ENCODE assay signal across 25 cellular contexts in genomic region chr7:33809218-33809617, GRCh38.
DNase-seq lines count a peak whose midpoint lies in the region; ATAC-seq and TF ChIP-seq lines count a peak whose summit lies in the region.
"Had no signal": no experiment of that assay in that cellular context is flagged by ENCODE, and none has a peak within 500 bp of the region (broad histone marks: within the 10 kb centered on the region; RNA-seq: fewer than 3 reads in every experiment).

No MANE protein-coding gene starts in this region.

- H3K9me3 Mint-ChIP-seq in HFFc6 (no peaks in the 10 kb centered on the region; the same call in 1 of the 2 replicates), nephron progenitor cell (peaks cover 4% of the 10 kb centered on the region)

- no peaks in the 10 kb centered on the region for H3K4me1 ChIP-seq in prostate gland (replicated peaks)

- no peak overlapping the region for H3K27ac ChIP-seq in prostate gland
- H3K27ac ChIP-seq: BLaER1 treated with 17β-estradiol and CSF1 and Interleukin-3, amounts not matched to agents 10 nM and 100 nM; esophagus squamous epithelium; neutrophil had no signal

- H3K27ac Mint-ChIP-seq in HFFc6 (peak overlapping the region; percentile 73), nephron progenitor cell (no peak overlapping the region)
- H3K27ac Mint-ChIP-seq: immature natural killer cell; stimulated activated naive B cell treated with anti-CD40 and anti-IgM and Interleukin-4, amounts not matched to agents 10 μg/mL and 1 μg/mL and 100 μg/mL, for 72 hours had no signal

- H3K36me3 Mint-ChIP-seq in HFFc6 (ENCODE audit: low read depth) (no peaks in the 10 kb centered on the region), nephron progenitor cell (ENCODE audit: low read depth) (no peaks in the 10 kb centered on the region)
- H3K36me3 Mint-ChIP-seq: stimulated activated naive B cell treated with anti-CD40 and anti-IgM and Interleukin-4, amounts not matched to agents 10 μg/mL and 1 μg/mL and 100 μg/mL, for 72 hours had no signal

- H3K4me3 Mint-ChIP-seq in HFFc6: no peak overlapping the region
- H3K4me3 Mint-ChIP-seq in nephron progenitor cell: peak overlapping the region; percentile 20
- H3K4me3 Mint-ChIP-seq: immature natural killer cell; stimulated activated naive B cell treated with anti-CD40 and anti-IgM and Interleukin-4, amounts not matched to agents 10 μg/mL and 1 μg/mL and 100 μg/mL, for 72 hours had no signal

- WGBS in prostate gland: 66% methylated on average over 3 of the region's 3 CpGs

- no peak for TF ChIP-seq CTCF in HFFc6 (IDR thresholded peaks at IDR 0.05)
- no peak for TF ChIP-seq CTCF in fibroblast of mammary gland (conservative IDR thresholded peaks at IDR 0.05; ENCODE audit: control insufficient read depth, insufficient read depth, low read depth, low read length)
- TF ChIP-seq CTCF in nephron progenitor cell (IDR thresholded peaks at IDR 0.05): no peak
- TF ChIP-seq CTCF in prostate gland (IDR thresholded peaks at IDR 0.05): no peak

- H3K4me3 ChIP-seq in fibroblast of mammary gland (ENCODE audit: control insufficient read depth, low read depth, low read length) (no peak overlapping the region), prostate gland (no peak overlapping the region)
- H3K4me3 ChIP-seq: BLaER1 treated with 17β-estradiol and CSF1 and Interleukin-3, amounts not matched to agents 10 nM and 100 nM; esophagus squamous epithelium; SJSA1 had no signal

- intact Hi-C loops in prostate gland (cut with DNase I): no loop called here

- TF ChIP-seq POLR2A in prostate gland (IDR thresholded peaks at IDR 0.05): no peak

- DNase-seq in HFFc6: no peak
- peak; percentile 18 for DNase-seq in fibroblast of mammary gland (ENCODE audit: low read depth)
- no peak for DNase-seq in nephron progenitor cell
- no peak for DNase-seq in stimulated activated CD8-positive, alpha-beta memory T cell treated with anti-CD3 and anti-CD28 coated beads, Interleukin-4, amount 100 ng/mL, for 48 hours
- no peak for DNase-seq in prostate gland (ENCODE audit: low spot score)
- DNase-seq: activated CD4-positive, alpha-beta T cell treated with anti-CD3 and anti-CD28 coated beads, Interleukin-2, amount 50 U/mL, for 48 hours; activated CD4-positive, CD25-positive, alpha-beta regulatory T cell; activated gamma-delta T cell treated with Interleukin-2 at 50 U/mL for 16 hours; activated T-cell treated with anti-CD3 and anti-CD28 coated beads, Interleukin-2, amount 50 U/mL, for 48 hours; central memory CD4-positive, alpha-beta T cell; esophagus squamous epithelium; immature natural killer cell; NCI-H1694; NCI-H446 treated with DMSO at 0.1 percent for 48 hours; NCI-H774; stimulated activated naive B cell treated with anti-CD40 and anti-IgM and Interleukin-4, amounts not matched to agents 10 μg/mL and 1 μg/mL and 100 μg/mL, for 72 hours; T-helper 1 cell had no signal

- no peaks in the 10 kb centered on the region for H3K27me3 ChIP-seq in prostate gland (replicated peaks; ENCODE audit: insufficient read depth)
- H3K27me3 ChIP-seq: BLaER1 treated with 17β-estradiol and CSF1 and Interleukin-3, amounts not matched to agents 10 nM and 100 nM; esophagus squamous epithelium; neutrophil; SJSA1 had no signal

- H3K9me3 ChIP-seq in prostate gland: no peaks in the 10 kb centered on the region
- H3K9me3 ChIP-seq: esophagus squamous epithelium, neutrophil, SJSA1 had no signal

- H3K4me1 Mint-ChIP-seq in HFFc6 (ENCODE audit: low read depth): peaks cover 38% of the 10 kb centered on the region
- peaks cover 44% of the 10 kb centered on the region for H3K4me1 Mint-ChIP-seq in nephron progenitor cell
- H3K4me1 Mint-ChIP-seq: stimulated activated naive B cell treated with anti-CD40 and anti-IgM and Interleukin-4, amounts not matched to agents 10 μg/mL and 1 μg/mL and 100 μg/mL, for 72 hours had no signal

- peak; percentile 65 for ATAC-seq in SK-N-SH treated with all-trans-retinoic acid at 6 μM for 48 hours
- ATAC-seq in GM19328 (IDR thresholded peaks at IDR 0.05; ENCODE audit: unreplicated experiment): no peak
- ATAC-seq in GM18861 (IDR thresholded peaks at IDR 0.05; ENCODE audit: unreplicated experiment): no peak
- ATAC-seq: HCT116; left lobe of liver; stimulated activated naive B cell treated with anti-CD40 and anti-IgM and Interleukin-4, amounts not matched to agents 10 μg/mL and 1 μg/mL and 100 μg/mL, for 72 hours had no signal

- H3K27me3 Mint-ChIP-seq in HFFc6 (ENCODE audit: insufficient read depth) (no peaks in the 10 kb centered on the region), nephron progenitor cell (ENCODE audit: low read depth, poor library complexity) (no peaks in the 10 kb centered on the region)
- H3K27me3 Mint-ChIP-seq: stimulated activated naive B cell treated with anti-CD40 and anti-IgM and Interleukin-4, amounts not matched to agents 10 μg/mL and 1 μg/mL and 100 μg/mL, for 72 hours had no signal

- H3K36me3 ChIP-seq in prostate gland: no peaks in the 10 kb centered on the region
- H3K36me3 ChIP-seq: BLaER1 treated with 17β-estradiol and CSF1 and Interleukin-3, amounts not matched to agents 10 nM and 100 nM; esophagus squamous epithelium; neutrophil; SJSA1 had no signal

TF ChIP-seq in SK-N-SH treated with all-trans-retinoic acid at 6 μM for 48 hours, 23 proteins besides CTCF, POLR2A, EP300 and RAD21 (continues in another document):
- TF ChIP-seq BACH2 (CRISPR knock-in tag; IDR thresholded peaks at IDR 0.05; ENCODE audit: borderline replicate concordance): no peak
- TF ChIP-seq ARNTL (CRISPR knock-in tag; IDR thresholded peaks at IDR 0.05; ENCODE audit: borderline replicate concordance, low read depth): no peak
- no peak for TF ChIP-seq ZNF565 (CRISPR knock-in tag; conservative IDR thresholded peaks at IDR 0.05; ENCODE audit: low read depth)
- no peak for TF ChIP-seq ZFP30 (CRISPR knock-in tag; IDR thresholded peaks at IDR 0.05)
- TF ChIP-seq ZNF70 (CRISPR knock-in tag; IDR thresholded peaks at IDR 0.05): no peak
- TF ChIP-seq CREB5 (CRISPR knock-in tag; IDR thresholded peaks at IDR 0.05; ENCODE audit: low read depth): no peak
- no peak for TF ChIP-seq ZFP3 (CRISPR knock-in tag; IDR thresholded peaks at IDR 0.05)
- TF ChIP-seq CSDC2 (CRISPR knock-in tag; IDR thresholded peaks at IDR 0.05): no peak
- no peak for TF ChIP-seq PATZ1 (CRISPR knock-in tag; IDR thresholded peaks at IDR 0.05; ENCODE audit: borderline replicate concordance)
- no peak for TF ChIP-seq ZC3H10 (CRISPR knock-in tag; IDR thresholded peaks at IDR 0.05)
- TF ChIP-seq ESRRG (CRISPR knock-in tag; IDR thresholded peaks at IDR 0.05): no peak
- no peak for TF ChIP-seq CSRNP3 (CRISPR knock-in tag; IDR thresholded peaks at IDR 0.05)
- TF ChIP-seq ZNF8 (CRISPR knock-in tag; IDR thresholded peaks at IDR 0.05): no peak
- no peak for TF ChIP-seq SNAI2 (CRISPR knock-in tag; IDR thresholded peaks at IDR 0.05)
- no peak for TF ChIP-seq TCF4 (CRISPR knock-in tag; IDR thresholded peaks at IDR 0.05; ENCODE audit: borderline replicate concordance)
- TF ChIP-seq TOX (CRISPR knock-in tag; IDR thresholded peaks at IDR 0.05; ENCODE audit: borderline replicate concordance): no peak
